In the genomic region with DNA sequence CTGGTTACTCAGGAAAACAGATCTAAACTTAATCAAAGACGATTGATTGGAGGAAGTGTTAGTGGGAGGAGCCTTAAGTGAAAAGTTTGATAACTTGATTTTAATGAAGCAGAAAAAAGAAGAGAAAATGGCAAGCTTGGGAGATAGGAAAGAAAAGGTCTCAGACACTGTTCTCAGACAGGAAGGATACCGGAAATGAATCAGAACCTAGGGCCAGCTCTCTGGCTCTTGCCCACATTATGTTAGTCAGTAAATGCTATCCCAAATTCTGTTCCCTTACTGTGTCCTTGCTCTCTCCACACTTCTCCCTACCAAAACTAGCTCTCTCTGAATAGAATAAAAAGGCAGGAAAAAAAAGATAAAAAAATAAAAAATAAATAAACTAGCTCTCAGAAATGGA, we compare ENCODE assay signal across 1 cellular context.
TF ChIP-seq lines count a peak whose summit lies in the region.

No MANE protein-coding gene starts in this region.

TF ChIP-seq in endothelial cell of umbilical vein, 7 proteins besides CTCF, POLR2A, EP300 and RAD21:
- no peak for TF ChIP-seq MYC (IDR thresholded peaks at IDR 0.05; ENCODE audit: low read depth, low read length)
- no peak for TF ChIP-seq GATA2 (IDR thresholded peaks at IDR 0.05; ENCODE audit: insufficient read depth, insufficient read length, low read depth, low read length)
- TF ChIP-seq FOS (IDR thresholded peaks at IDR 0.05; ENCODE audit: borderline replicate concordance, insufficient read depth, low read length), result peak; percentile 53
- peak; percentile 14 for TF ChIP-seq POLR2AphosphoS5 (IDR thresholded peaks at IDR 0.05; ENCODE audit: insufficient read depth, low read depth, low read length)
- TF ChIP-seq, protein P1, sequence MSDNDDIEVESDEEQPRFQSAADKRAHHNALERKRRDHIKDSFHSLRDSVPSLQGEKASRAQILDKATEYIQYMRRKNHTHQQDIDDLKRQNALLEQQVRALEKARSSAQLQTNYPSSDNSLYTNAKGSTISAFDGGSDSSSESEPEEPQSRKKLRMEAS (IDR thresholded peaks at IDR 0.05; ENCODE audit: insufficient read depth, insufficient read length), result no peak
- TF ChIP-seq JUN (IDR thresholded peaks at IDR 0.05; ENCODE audit: borderline replicate concordance, insufficient read depth, insufficient read length, low read depth), result peak; percentile 60
- TF ChIP-seq EZH2 (IDR thresholded peaks at IDR 0.05; ENCODE audit: borderline replicate concordance, low read depth, low read length, severe bottlenecking), result no peak
